8 cellular contexts compared by ENCODE assay signal in genomic region chr12:103955811-103956514, GRCh38. TPM values are rescaled to one million over a fixed set of nuclear protein-coding genes. Genes with fewer than 3 reads are reported as not detected.
DNase-seq lines count a peak whose midpoint lies in the region; ATAC-seq lines count a peak whose summit lies in the region.

No MANE protein-coding gene starts in this region.

- peaks cover 3% of the 10 kb centered on the region for H3K36me3 ChIP-seq in iPS-15b (ENCODE audit: control insufficient read depth, insufficient read depth, low read length)

- peak overlapping the region; percentile 98 for H3K27ac Mint-ChIP-seq in activated CD4-positive, alpha-beta T cell treated with anti-CD3 and anti-CD28 coated beads, Interleukin-2, amount 10 ng/mL, durations not matched to agents 7 days and 5 days
- H3K27ac Mint-ChIP-seq in activated T-helper 17 cell treated with anti-CD3 and anti-CD28 coated beads, Interleukin-2, amount 50 U/mL, for 72 hours: peak overlapping the region; percentile 95

- DNase-seq in activated CD4-positive, alpha-beta T cell treated with anti-CD3 and anti-CD28 coated beads, Interleukin-2, amount 10 ng/mL, durations not matched to agents 7 days and 5 days: no peak
- DNase-seq in activated CD4-positive, alpha-beta T cell treated with anti-CD3 and anti-CD28 coated beads, Interleukin-2, amount 50 U/mL, for 4 hours: no peak
- peak; percentile 43 for DNase-seq in stimulated activated CD8-positive, alpha-beta memory T cell treated with anti-CD3 and anti-CD28 coated beads, Interleukin-4, amount 100 ng/mL, for 48 hours
- DNase-seq in SK-N-DZ (ENCODE audit: low spot score) (no peak), A172 (ENCODE audit: low spot score) (no peak)

- peaks cover 42% of the 10 kb centered on the region for H3K4me1 Mint-ChIP-seq in activated CD4-positive, alpha-beta T cell treated with anti-CD3 and anti-CD28 coated beads, Interleukin-2, amount 10 ng/mL, durations not matched to agents 7 days and 5 days
- peaks cover 20% of the 10 kb centered on the region for H3K4me1 Mint-ChIP-seq in activated T-helper 17 cell treated with anti-CD3 and anti-CD28 coated beads, Interleukin-2, amount 50 U/mL, for 72 hours

- H3K4me3 Mint-ChIP-seq in activated CD4-positive, alpha-beta T cell treated with anti-CD3 and anti-CD28 coated beads, Interleukin-2, amount 10 ng/mL, durations not matched to agents 7 days and 5 days: peak overlapping the region; percentile 97
- peak overlapping the region; percentile 91 for H3K4me3 Mint-ChIP-seq in activated T-helper 17 cell treated with anti-CD3 and anti-CD28 coated beads, Interleukin-2, amount 50 U/mL, for 72 hours

- CTCF ChIA-PET in activated CD4-positive, alpha-beta T cell treated with anti-CD3 and anti-CD28 coated beads, Interleukin-2, amount 10 ng/mL, durations not matched to agents 7 days and 5 days (lab: Charles Lee): interaction anchor here (0.8 to 5.0 kb wide), 7 partner anchors 9 to 54 kb away, joined by 3 to 25 read pairs (median 5); partner anchors contain the start of gene TDG

- no peaks in the 10 kb centered on the region for H3K27me3 ChIP-seq in iPS-15b (ENCODE audit: control insufficient read depth, insufficient read depth, low read length)

- POLR2A ChIA-PET in activated CD4-positive, alpha-beta T cell treated with anti-CD3 and anti-CD28 coated beads, Interleukin-2, amount 10 ng/mL, durations not matched to agents 7 days and 5 days (lab: Charles Lee): interaction anchor here (1.4 kb wide), 1 partner anchor 10 kb away, joined by 7 read pairs; the partner anchor contains the start of gene TDG

- no peak for ATAC-seq in activated T-helper 17 cell treated with anti-CD3 and anti-CD28 coated beads, Interleukin-2, amount 50 U/mL, for 72 hours (replicated peaks)
- ATAC-seq in HG03442 (IDR thresholded peaks at IDR 0.05; ENCODE audit: unreplicated experiment): no peak

- H3K36me3 Mint-ChIP-seq in activated CD4-positive, alpha-beta T cell treated with anti-CD3 and anti-CD28 coated beads, Interleukin-2, amount 10 ng/mL, durations not matched to agents 7 days and 5 days (ENCODE audit: low read depth): peaks cover 28% of the 10 kb centered on the region
- H3K36me3 Mint-ChIP-seq in activated T-helper 17 cell treated with anti-CD3 and anti-CD28 coated beads, Interleukin-2, amount 50 U/mL, for 72 hours (ENCODE audit: low read depth): peaks cover 59% of the 10 kb centered on the region

- peak overlapping the region; percentile 81 for H3K4me3 ChIP-seq in iPS-15b (ENCODE audit: low read depth, low read length)

- H3K27me3 Mint-ChIP-seq in activated CD4-positive, alpha-beta T cell treated with anti-CD3 and anti-CD28 coated beads, Interleukin-2, amount 10 ng/mL, durations not matched to agents 7 days and 5 days: no peaks in the 10 kb centered on the region
- no peaks in the 10 kb centered on the region for H3K27me3 Mint-ChIP-seq in activated T-helper 17 cell treated with anti-CD3 and anti-CD28 coated beads, Interleukin-2, amount 50 U/mL, for 72 hours

- H3K9me3 Mint-ChIP-seq in activated CD4-positive, alpha-beta T cell treated with anti-CD3 and anti-CD28 coated beads, Interleukin-2, amount 10 ng/mL, durations not matched to agents 7 days and 5 days: no peaks in the 10 kb centered on the region
- no peaks in the 10 kb centered on the region for H3K9me3 Mint-ChIP-seq in activated T-helper 17 cell treated with anti-CD3 and anti-CD28 coated beads, Interleukin-2, amount 50 U/mL, for 72 hours

- H3K9me3 ChIP-seq in iPS-15b (ENCODE audit: control insufficient read depth, insufficient read depth, low read length): no peaks in the 10 kb centered on the region

- H3K9ac ChIP-seq in iPS-15b (ENCODE audit: low read depth, low read length): peak overlapping the region; percentile 80

- peaks cover 2% of the 10 kb centered on the region for H3K4me1 ChIP-seq in iPS-15b (ENCODE audit: control insufficient read depth, insufficient read depth, low read length)

RNA-seq across cellular contexts. Expression of gene TDG, which starts 9.7 kb away (rescaled TPM):
- total RNA-seq in activated CD4-positive, alpha-beta T cell treated with anti-CD3 and anti-CD28 coated beads, Interleukin-2, amount 10 ng/mL, durations not matched to agents 7 days and 5 days: 10 to 100 TPM; 33.2 to 35.0 TPM
- 10 to 100 TPM; 35.9 to 38.2 TPM for total RNA-seq in activated T-helper 17 cell treated with anti-CD3 and anti-CD28 coated beads, Interleukin-2, amount 50 U/mL, for 72 hours
- polyA plus RNA-seq in SK-N-DZ (2014; cell fraction: cytosol; rRNA removed): 84.8 and 87.8 TPM in 2 replicates
- 88.9 and 110 TPM in 2 replicates for polyA plus RNA-seq in SK-N-DZ (2014; cell fraction: nucleus; rRNA removed)
- 48.7 and 53.8 TPM in 2 replicates for total RNA-seq in A172 (2014; rRNA removed; shearing (Covaris generic))

RNA-seq across cellular contexts. Expression of gene HSP90B1, which starts 25.8 kb away (rescaled TPM):
- 100 to 1,000 TPM; 316 to 333 TPM for total RNA-seq in activated CD4-positive, alpha-beta T cell treated with anti-CD3 and anti-CD28 coated beads, Interleukin-2, amount 10 ng/mL, durations not matched to agents 7 days and 5 days
- total RNA-seq in activated T-helper 17 cell treated with anti-CD3 and anti-CD28 coated beads, Interleukin-2, amount 50 U/mL, for 72 hours: 100 to 1,000 TPM; 324 to 453 TPM
- polyA plus RNA-seq in SK-N-DZ (2014; cell fraction: cytosol; rRNA removed): 493 and 525 TPM in 2 replicates
- 957 and 1,246 TPM in 2 replicates for polyA plus RNA-seq in SK-N-DZ (2014; cell fraction: nucleus; rRNA removed)
- 431 and 544 TPM in 2 replicates for total RNA-seq in A172 (2014; rRNA removed; shearing (Covaris generic))
